Comparison of ENCODE assay signal across 11 cellular contexts in the genomic region with DNA sequence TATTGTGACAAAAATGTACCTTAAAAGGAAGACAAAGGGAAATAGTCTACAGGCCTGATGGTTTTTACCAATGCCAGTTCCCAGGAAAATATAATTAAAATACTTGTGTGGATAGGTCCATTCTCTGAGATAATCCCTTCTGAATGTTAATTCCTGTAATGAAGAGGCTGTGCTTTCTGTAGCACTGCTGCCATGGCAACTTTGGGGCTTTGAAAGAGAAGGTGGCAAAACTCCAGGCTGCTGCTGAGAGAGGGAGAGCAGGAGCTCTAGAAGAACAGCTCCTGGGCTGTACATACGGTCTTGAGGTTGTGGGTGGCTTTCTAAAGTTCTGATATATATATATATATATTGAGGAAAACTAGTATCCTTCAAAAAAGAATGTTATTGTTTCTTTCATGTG.
DNase-seq lines count a peak whose midpoint lies in the region; ATAC-seq, FAIRE-seq and TF ChIP-seq lines count a peak whose summit lies in the region.
"Had no signal": no experiment of that assay in that cellular context is flagged by ENCODE, and none has a peak within 500 bp of the region (broad histone marks: within the 10 kb centered on the region; RNA-seq: fewer than 3 reads in every experiment).

No MANE protein-coding gene starts in this region.

- no peak overlapping the region for H3K4me3 Mint-ChIP-seq in CD4-positive, alpha-beta memory T cell

- no peak for TF ChIP-seq EP300 in ovary (IDR thresholded peaks at IDR 0.05)

- CTCF ChIA-PET in CD4-positive, alpha-beta memory T cell (lab: Charles Lee; ENCODE audit: partially characterized antibody), result no interaction called here

- TF ChIP-seq POLR2A in ovary (IDR thresholded peaks at IDR 0.05), result no peak

- no peak for FAIRE-seq in GM19239 (lab: Jason Lieb, UNC)
- FAIRE-seq: TTC549 had no signal

- intact Hi-C loops in ovary (cut with DNase I), result no loop called here
- intact Hi-C loops in CD4-positive, alpha-beta memory T cell (cut with micrococcal nuclease), result no loop called here

- H3K27ac ChIP-seq in ovary, result no peak overlapping the region
- no peak overlapping the region for H3K27ac ChIP-seq in CD4-positive, alpha-beta memory T cell (ENCODE audit: low read depth, low read length)
- H3K27ac ChIP-seq: parathyroid adenoma, upper lobe of left lung had no signal

- H3K36me3 Mint-ChIP-seq in CD4-positive, alpha-beta memory T cell, result peaks cover 6 to 11% of the 10 kb centered on the region in 2 donors

- WGBS in ovary, 3 donors, result 5 to 19% (median 8%) methylated on average over 1 of the region's 1 CpG

- H3K9me3 ChIP-seq in ovary, result no peaks in the 10 kb centered on the region
- H3K9me3 ChIP-seq in CD4-positive, alpha-beta memory T cell (ENCODE audit: control insufficient read depth in 1 of 2, low read length in 2 of 2), result no peaks in the 10 kb centered on the region
- H3K9me3 ChIP-seq: upper lobe of left lung had no signal

- peaks cover 3% of the 10 kb centered on the region for H3K4me1 ChIP-seq in ovary (ENCODE audit: insufficient read depth)
- H3K4me1 ChIP-seq in CD4-positive, alpha-beta memory T cell (ENCODE audit: insufficient read depth, low read length), result no peaks in the 10 kb centered on the region
- H3K4me1 ChIP-seq: parathyroid adenoma had no signal

- no peaks in the 10 kb centered on the region for H3K27me3 ChIP-seq in ovary
- no peaks in the 10 kb centered on the region for H3K27me3 ChIP-seq in CD4-positive, alpha-beta memory T cell (ENCODE audit: insufficient read depth, low read length)
- H3K27me3 ChIP-seq: upper lobe of left lung had no signal

- ATAC-seq in GM19463 (IDR thresholded peaks at IDR 0.05; ENCODE audit: unreplicated experiment), result peak; percentile 50

- no peak for TF ChIP-seq CTCF in fibroblast of pulmonary artery (IDR thresholded peaks at IDR 0.05; ENCODE audit: low read length, missing control alignments)
- no peak for TF ChIP-seq CTCF in ovary (IDR thresholded peaks at IDR 0.05)

- POLR2A ChIA-PET in CD4-positive, alpha-beta memory T cell (lab: Charles Lee; ENCODE audit: partially characterized antibody), result no interaction called here

- H3K4me1 Mint-ChIP-seq in CD4-positive, alpha-beta memory T cell, result no peaks in the 10 kb centered on the region

- DNase-seq in NCI-H82 (lab: John Stamatoyannopoulos, UW), result peak; percentile 91
- peak; percentile 76 for DNase-seq in fibroblast of pulmonary artery (ENCODE audit: low read depth)
- peak; percentile 22 to 70 (median 49) for DNase-seq in ovary
- DNase-seq in CD4-positive, alpha-beta memory T cell, result no peak
- no peak for DNase-seq in GM19239 (ENCODE audit: insufficient read length, low spot score)
- DNase-seq in SIG-M5 (lab: John Stamatoyannopoulos, UW), result no peak
- DNase-seq in Kasumi-1 (lab: John Stamatoyannopoulos, UW), result no peak
- DNase-seq: upper lobe of left lung had no signal

- H3K27ac Mint-ChIP-seq in CD4-positive, alpha-beta memory T cell, result no peak overlapping the region

- H3K9me3 Mint-ChIP-seq in CD4-positive, alpha-beta memory T cell, result no peaks in the 10 kb centered on the region

- no peaks in the 10 kb centered on the region for H3K27me3 Mint-ChIP-seq in CD4-positive, alpha-beta memory T cell

- no peak overlapping the region for H3K4me3 ChIP-seq in fibroblast of pulmonary artery (replicated peaks; ENCODE audit: low read depth, low read length)
- no peak overlapping the region for H3K4me3 ChIP-seq in ovary
- no peak overlapping the region for H3K4me3 ChIP-seq in CD4-positive, alpha-beta memory T cell (ENCODE audit: low read length in 2 of 2)
- H3K4me3 ChIP-seq: upper lobe of left lung had no signal

- H3K36me3 ChIP-seq in ovary, result no peaks in the 10 kb centered on the region
- H3K36me3 ChIP-seq in CD4-positive, alpha-beta memory T cell (ENCODE audit: insufficient read depth, low read length), result no peaks in the 10 kb centered on the region

Comparison
In these comparisons a context has a peak if more than half of its experiments do, and no peak if none do; other contexts are left out.
1. DNase-seq: peak in NCI-H82 (single experiment), fibroblast of pulmonary artery (single experiment) and ovary (5 of 5); none in CD4-positive, alpha-beta memory T cell (0 of 5), GM19239 (single experiment), SIG-M5 (single experiment) and Kasumi-1 (0 of 2).